Comparison of ENCODE assay signal across 1 cellular context in genomic region chr4:153220709-153221367, GRCh38.
TF ChIP-seq lines count a peak whose summit lies in the region.

No MANE protein-coding gene starts in this region.

TF ChIP-seq in GM12878, 131 proteins besides CTCF, POLR2A, EP300 and RAD21:
- TF ChIP-seq IKZF2 (IDR thresholded peaks at IDR 0.05) = peak in 1 of 2 experiments; percentile 44; a peak in 2 of 4 replicates
- no peak for TF ChIP-seq PRDM15 (CRISPR knock-in tag; IDR thresholded peaks at IDR 0.05)
- peak; percentile 44; the same call in 1 of the 2 replicates for TF ChIP-seq SPI1 (IDR thresholded peaks at IDR 0.05; ENCODE audit: borderline replicate concordance, insufficient read depth, low read depth, low read length)
- no peak for TF ChIP-seq RELB (IDR thresholded peaks at IDR 0.05; ENCODE audit: low read depth)
- no peak for TF ChIP-seq IRF4 (IDR thresholded peaks at IDR 0.05; ENCODE audit: low read depth, low read length)
- TF ChIP-seq ZNF687 (IDR thresholded peaks at IDR 0.05) = no peak
- TF ChIP-seq NR2C1 (IDR thresholded peaks at IDR 0.05) = no peak
- no peak for TF ChIP-seq CBX5 (IDR thresholded peaks at IDR 0.05; ENCODE audit: low read depth)
